ENCODE assay signal across 8 cellular contexts in the genomic region with DNA sequence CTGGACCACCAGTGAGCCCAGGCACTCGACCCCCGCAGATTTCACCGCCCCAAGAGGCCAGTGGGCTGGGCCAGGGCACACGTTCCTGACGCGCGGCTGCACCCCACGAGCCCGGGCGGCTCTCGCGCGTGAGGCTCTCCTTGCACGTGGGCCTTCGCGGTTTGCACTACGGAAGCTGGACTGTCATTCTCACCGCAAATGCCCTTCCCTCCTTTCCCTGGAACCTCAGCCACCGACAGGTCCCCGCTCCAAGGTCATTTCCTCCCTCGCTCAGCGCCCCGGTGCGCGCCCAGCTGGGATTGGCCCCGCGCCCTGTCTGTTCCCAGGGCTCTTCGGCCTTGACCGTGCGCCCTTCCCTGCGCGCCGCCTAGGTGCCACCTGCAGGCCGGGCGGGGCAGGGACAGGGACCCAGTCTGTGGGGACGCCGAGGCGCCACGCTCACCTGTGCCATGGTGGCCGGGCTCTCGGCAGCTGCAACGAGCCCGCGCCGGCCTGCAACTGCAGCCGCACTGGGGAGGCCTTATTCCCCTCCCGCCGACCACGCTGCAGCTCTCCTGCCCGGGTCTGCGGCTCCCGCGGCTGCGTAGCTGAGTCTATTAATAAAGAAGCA. TPM values are rescaled to one million over a fixed set of nuclear protein-coding genes. Genes with fewer than 3 reads are reported as not detected.
DNase-seq lines count a peak whose midpoint lies in the region; ATAC-seq and TF ChIP-seq lines count a peak whose summit lies in the region.

No MANE protein-coding gene starts in this region.

- TF ChIP-seq CTCF in LNCaP clone FGC (IDR thresholded peaks at IDR 0.05; ENCODE audit: control insufficient read depth, extremely low read depth, insufficient read depth) (peak; percentile 82), astrocyte of the cerebellum (IDR thresholded peaks at IDR 0.05; ENCODE audit: low read depth, low read length, missing control alignments) (peak; percentile 32), kidney epithelial cell (IDR thresholded peaks at IDR 0.05; ENCODE audit: insufficient read depth, low read length, poor library complexity, severe bottlenecking) (peak; percentile 61)

- H3K4me1 Mint-ChIP-seq in T-helper 1 cell treated with Interleukin-12 subunit alpha and Interleukin-12 subunit beta and Interleukin-4 antibody, amounts not matched to agents 30 μg/mL and 1 μg/mL, for 36 hours (ENCODE audit: low read depth) = peaks cover 32% of the 10 kb centered on the region

- no peaks in the 10 kb centered on the region for H3K9me3 Mint-ChIP-seq in T-helper 1 cell treated with Interleukin-12 subunit alpha and Interleukin-12 subunit beta and Interleukin-4 antibody, amounts not matched to agents 30 μg/mL and 1 μg/mL, for 36 hours

- H3K4me3 ChIP-seq in LNCaP clone FGC (ENCODE audit: low read depth, low read length) (no peak overlapping the region), astrocyte of the cerebellum (ENCODE audit: low read depth, low read length) (peak overlapping the region; percentile 20), kidney epithelial cell (ENCODE audit: low read depth, low read length) (peak overlapping the region; percentile 21)

- peaks cover 21% of the 10 kb centered on the region for H3K27me3 Mint-ChIP-seq in T-helper 1 cell treated with Interleukin-12 subunit alpha and Interleukin-12 subunit beta and Interleukin-4 antibody, amounts not matched to agents 30 μg/mL and 1 μg/mL, for 36 hours (ENCODE audit: low read depth)

- DNase-seq in CD1c-positive myeloid dendritic cell (ENCODE audit: extremely low spot score) (peak; percentile 71), LNCaP clone FGC (ENCODE audit: low read depth) (no peak), astrocyte of the cerebellum (ENCODE audit: low read depth) (no peak), kidney epithelial cell (ENCODE audit: low read depth) (no peak), sciatic nerve (ENCODE audit: low spot score) (no peak)
- DNase-seq in stimulated activated CD4-positive, alpha-beta T cell treated with anti-CD3 and anti-CD28 coated beads, Interleukin-4, amount 100 ng/mL, for 48 hours (ENCODE audit: low read depth in 2 of 2) = peak; percentile 64 to 73

- ATAC-seq in GM19463 (IDR thresholded peaks at IDR 0.05; ENCODE audit: unreplicated experiment) = peak; percentile 52
- no peak for ATAC-seq in sciatic nerve

- H3K4me3 Mint-ChIP-seq in T-helper 1 cell treated with Interleukin-12 subunit alpha and Interleukin-12 subunit beta and Interleukin-4 antibody, amounts not matched to agents 30 μg/mL and 1 μg/mL, for 36 hours = peak overlapping the region; percentile 85

- H3K36me3 ChIP-seq in kidney epithelial cell (ENCODE audit: control insufficient read depth, insufficient read depth, low read length) = no peaks in the 10 kb centered on the region

- H3K36me3 Mint-ChIP-seq in T-helper 1 cell treated with Interleukin-12 subunit alpha and Interleukin-12 subunit beta and Interleukin-4 antibody, amounts not matched to agents 30 μg/mL and 1 μg/mL, for 36 hours (ENCODE audit: low read depth) = peaks cover 1% of the 10 kb centered on the region

- intact Hi-C loops in sciatic nerve (cut with DNase I) = no loop called here

- H3K27ac Mint-ChIP-seq in T-helper 1 cell treated with Interleukin-12 subunit alpha and Interleukin-12 subunit beta and Interleukin-4 antibody, amounts not matched to agents 30 μg/mL and 1 μg/mL, for 36 hours = peak overlapping the region; percentile 69

- in situ Hi-C loops in astrocyte of the cerebellum (cut with HindIII; ENCODE audit: low sequenced_read_pairs) = no loop called here

- H3K27me3 ChIP-seq in kidney epithelial cell (ENCODE audit: control insufficient read depth, insufficient read depth, low read length) = peaks cover 32% of the 10 kb centered on the region

RNA-seq across cellular contexts. Expression of a gene that starts 2.1 kb away (rescaled TPM):
- total RNA-seq in kidney epithelial cell = 14.0 and 15.4 TPM in 2 replicates
- total RNA-seq in sciatic nerve = 55.9 TPM

RNA-seq across cellular contexts. Expression of a gene that starts 59.8 kb away (rescaled TPM):
- total RNA-seq in kidney epithelial cell (84.3 and 87.4 TPM in 2 replicates), sciatic nerve (30.7 TPM)

RNA-seq across cellular contexts. Expression of a gene that starts 59.9 kb away (rescaled TPM):
- total RNA-seq in kidney epithelial cell = 12.4 and 22.6 TPM in 2 replicates
- 27.0 TPM for total RNA-seq in sciatic nerve

Comparison
In these comparisons a context has a peak if more than half of its experiments do, and no peak if none do; other contexts are left out.
1. DNase-seq: peak in CD1c-positive myeloid dendritic cell (single experiment) and stimulated activated CD4-positive, alpha-beta T cell treated with anti-CD3 and anti-CD28 coated beads, Interleukin-4, amount 100 ng/mL, for 48 hours (2 of 2); none in LNCaP clone FGC (single experiment), astrocyte of the cerebellum (single experiment), kidney epithelial cell (single experiment) and sciatic nerve (single experiment).
2. CTCF ChIP-seq: peak in every context shown above with its lines; median percentile 82 in LNCaP clone FGC; 61 in kidney epithelial cell; 32 in astrocyte of the cerebellum.